In the genomic region with DNA sequence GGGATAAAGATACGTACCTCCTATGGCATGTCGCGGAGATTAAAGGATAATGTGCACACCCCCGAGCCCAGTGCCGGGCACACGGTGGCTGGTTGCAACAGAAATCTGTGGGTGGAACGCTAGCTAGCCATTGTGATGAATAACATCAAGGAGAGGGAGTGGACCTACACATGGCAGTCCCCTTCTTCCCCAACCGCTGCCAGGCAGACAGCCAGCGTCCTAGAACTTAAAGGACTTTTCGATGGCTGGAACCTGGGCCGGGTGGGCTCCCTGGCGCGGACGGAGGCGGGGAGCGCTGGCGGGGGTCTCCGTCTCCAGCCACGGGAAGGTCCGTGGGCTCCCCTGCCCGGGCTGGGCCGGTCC, we compare ENCODE assay signal across 8 cellular contexts. TPM values are rescaled to one million over a fixed set of nuclear protein-coding genes. Genes with fewer than 3 reads are reported as not detected.
A peak's percentile ranks its signal among the peaks of the same experiment; 100 is the strongest.
DNase-seq lines count a peak whose midpoint lies in the region; ATAC-seq lines count a peak whose summit lies in the region.

No MANE protein-coding gene starts in this region.

- peaks cover 10% of the 10 kb centered on the region for H3K4me1 ChIP-seq in CD4-positive, CD25-positive, alpha-beta regulatory T cell (ENCODE audit: control insufficient read depth, insufficient read depth, low read length, poor library complexity, severe bottlenecking)
- H3K4me1 ChIP-seq in HUES64 (ENCODE audit: insufficient read depth, low read length) (peaks cover 29% of the 10 kb centered on the region), mesendoderm (ENCODE audit: control insufficient read depth, low read depth, low read length) (peaks cover 14% of the 10 kb centered on the region)

- no peak for DNase-seq in CD4-positive, CD25-positive, alpha-beta regulatory T cell
- DNase-seq in central memory CD8-positive, alpha-beta T cell (ENCODE audit: low spot score in 2 of 2): no peak
- DNase-seq in mesendoderm (no peak), NCI-H524 treated with DMSO at 0.1 percent for 48 hours (lab: John Stamatoyannopoulos, UW) (no peak), activated gamma-delta T cell treated with Interleukin-2 at 50 U/mL for 16 hours (no peak)
- DNase-seq in NK-92 treated with Interleukin-12 subunit alpha and Interleukin-12 subunit beta, amount 100 ng/mL, for 24 hours (lab: John Stamatoyannopoulos, UW): no peak

- H4K8ac ChIP-seq in mesendoderm (ENCODE audit: low read depth, low read length): no peak overlapping the region

- H3K27ac ChIP-seq in CD4-positive, CD25-positive, alpha-beta regulatory T cell (ENCODE audit: insufficient read depth, low read length, poor library complexity, severe bottlenecking): no peak overlapping the region
- H3K27ac ChIP-seq in HUES64 (ENCODE audit: low read depth, low read length) (peak overlapping the region; percentile 81), mesendoderm (ENCODE audit: low read depth, low read length) (no peak overlapping the region)

- H3K4me3 ChIP-seq in CD4-positive, CD25-positive, alpha-beta regulatory T cell (ENCODE audit: low read depth, low read length): no peak overlapping the region
- H3K4me3 ChIP-seq in HUES64 (ENCODE audit: low read length): peak overlapping the region; percentile 86
- peak overlapping the region; percentile 43 for H3K4me3 ChIP-seq in mesendoderm (ENCODE audit: low read length)

- H2BK5ac ChIP-seq in mesendoderm (ENCODE audit: low read length): peak overlapping the region; percentile 18

- H3K23ac ChIP-seq in mesendoderm (ENCODE audit: low read length): no peak overlapping the region

- no peak overlapping the region for H2AK5ac ChIP-seq in mesendoderm (ENCODE audit: low read length)

- ATAC-seq in CD4-positive, CD25-positive, alpha-beta regulatory T cell (ENCODE audit: low read depth in 2 of 2): no peak
- no peak for ATAC-seq in central memory CD8-positive, alpha-beta T cell (replicated peaks; ENCODE audit: extremely low read depth, poor library complexity, severe bottlenecking)
- no peak for ATAC-seq in HG02970 (IDR thresholded peaks at IDR 0.05; ENCODE audit: low FRiP score, unreplicated experiment)

- H3K4me2 ChIP-seq in mesendoderm (ENCODE audit: low read length): peak overlapping the region; percentile 72

- no peak overlapping the region for H2BK120ac ChIP-seq in mesendoderm (ENCODE audit: low read depth, low read length)

- H3K56ac ChIP-seq in mesendoderm (ENCODE audit: low read length): peak overlapping the region; percentile 86

- peak overlapping the region; percentile 60 for H3K4ac ChIP-seq in mesendoderm (ENCODE audit: low read depth, low read length)

- H4K5ac ChIP-seq in mesendoderm (ENCODE audit: low read length): no peak overlapping the region

- H3K79me2 ChIP-seq in mesendoderm (ENCODE audit: control insufficient read depth, insufficient read depth, low read length): peaks cover 29% of the 10 kb centered on the region

- WGBS in HUES64: 4% methylated on average over 22 of the region's 22 CpGs
- WGBS in mesendoderm (ENCODE audit: extremely low coverage, insufficient coverage, low lambda C conversion rate): no CpG with 5 or more reads among the region's 22 CpGs

- peak overlapping the region; percentile 45 for H2BK15ac ChIP-seq in mesendoderm (replicated peaks; ENCODE audit: low read depth)

- peak overlapping the region; percentile 22 to 70 (median 68) for H3K4me3 Mint-ChIP-seq in CD4-positive, CD25-positive, alpha-beta regulatory T cell
- H3K4me3 Mint-ChIP-seq in central memory CD8-positive, alpha-beta T cell: peak overlapping the region; percentile 74

- no peaks in the 10 kb centered on the region for H3K9me3 ChIP-seq in CD4-positive, CD25-positive, alpha-beta regulatory T cell (ENCODE audit: control insufficient read depth in 2 of 2, low read length in 2 of 2)
- H3K9me3 ChIP-seq in HUES64 (ENCODE audit: insufficient read depth, low read depth, low read length): no peaks in the 10 kb centered on the region

- H3K9me3 Mint-ChIP-seq in CD4-positive, CD25-positive, alpha-beta regulatory T cell: no peaks in the 10 kb centered on the region
- H3K9me3 Mint-ChIP-seq in central memory CD8-positive, alpha-beta T cell: no peaks in the 10 kb centered on the region

- H3K27me3 Mint-ChIP-seq in CD4-positive, CD25-positive, alpha-beta regulatory T cell: peaks cover 59% of the 10 kb centered on the region
- H3K27me3 Mint-ChIP-seq in central memory CD8-positive, alpha-beta T cell: peaks cover 66% of the 10 kb centered on the region

- peaks cover 3% of the 10 kb centered on the region for H3K36me3 Mint-ChIP-seq in CD4-positive, CD25-positive, alpha-beta regulatory T cell
- H3K36me3 Mint-ChIP-seq in central memory CD8-positive, alpha-beta T cell (ENCODE audit: insufficient read depth): peaks cover 2% of the 10 kb centered on the region

- H3K9ac ChIP-seq in HUES64 (ENCODE audit: low read depth, low read length): peak overlapping the region; percentile 86
- peak overlapping the region; percentile 66 for H3K9ac ChIP-seq in mesendoderm (ENCODE audit: low read length)

- peak overlapping the region; percentile 62 for H3K18ac ChIP-seq in mesendoderm (ENCODE audit: low read length)

- no peaks in the 10 kb centered on the region for H3K36me3 ChIP-seq in CD4-positive, CD25-positive, alpha-beta regulatory T cell (ENCODE audit: control insufficient read depth, insufficient read depth, low read length)
- H3K36me3 ChIP-seq in HUES64 (ENCODE audit: insufficient read depth, low read length) (no peaks in the 10 kb centered on the region), mesendoderm (ENCODE audit: control insufficient read depth, insufficient read depth, low read length) (no peaks in the 10 kb centered on the region)

- peaks cover 0 to 14% (median 3%) of the 10 kb centered on the region in 4 donors for H3K4me1 Mint-ChIP-seq in CD4-positive, CD25-positive, alpha-beta regulatory T cell
- H3K4me1 Mint-ChIP-seq in central memory CD8-positive, alpha-beta T cell: peaks cover 11% of the 10 kb centered on the region

- H3K79me1 ChIP-seq in mesendoderm (ENCODE audit: low read length): peaks cover 9% of the 10 kb centered on the region

- no peak overlapping the region for H3K27ac Mint-ChIP-seq in CD4-positive, CD25-positive, alpha-beta regulatory T cell
- H3K27ac Mint-ChIP-seq in central memory CD8-positive, alpha-beta T cell (ENCODE audit: low read depth): no peak overlapping the region

- peaks cover 36% of the 10 kb centered on the region for H3K27me3 ChIP-seq in CD4-positive, CD25-positive, alpha-beta regulatory T cell (ENCODE audit: control insufficient read depth, insufficient read depth, low read length)
- H3K27me3 ChIP-seq in HUES64 (ENCODE audit: insufficient read depth, low read length): peaks cover 29% of the 10 kb centered on the region
- H3K27me3 ChIP-seq in mesendoderm (ENCODE audit: insufficient read depth, low read length, poor library complexity): no peaks in the 10 kb centered on the region

RNA-seq across cellular contexts. Expression of gene CACHD1, which starts 0.3 kb away (rescaled TPM):
- 0.22 TPM for total RNA-seq in CD4-positive, CD25-positive, alpha-beta regulatory T cell
- polyA plus RNA-seq in CD4-positive, CD25-positive, alpha-beta regulatory T cell: under 1 TPM in 3 of 4 donors, not detected in 1; 0.24 to 0.46 (median 0.30) TPM
- polyA plus RNA-seq in HUES64 (2013, experiment 1 of 2): 49.3 TPM
- 43.1 TPM for polyA plus RNA-seq in HUES64 (2013, experiment 2 of 2)
- polyA plus RNA-seq in mesendoderm (2013, experiment 1 of 2): 40.3 TPM
- polyA plus RNA-seq in mesendoderm (2013, experiment 2 of 2): 39.6 TPM
